Comparison of ENCODE assay signal across 8 cellular contexts in the genomic region with DNA sequence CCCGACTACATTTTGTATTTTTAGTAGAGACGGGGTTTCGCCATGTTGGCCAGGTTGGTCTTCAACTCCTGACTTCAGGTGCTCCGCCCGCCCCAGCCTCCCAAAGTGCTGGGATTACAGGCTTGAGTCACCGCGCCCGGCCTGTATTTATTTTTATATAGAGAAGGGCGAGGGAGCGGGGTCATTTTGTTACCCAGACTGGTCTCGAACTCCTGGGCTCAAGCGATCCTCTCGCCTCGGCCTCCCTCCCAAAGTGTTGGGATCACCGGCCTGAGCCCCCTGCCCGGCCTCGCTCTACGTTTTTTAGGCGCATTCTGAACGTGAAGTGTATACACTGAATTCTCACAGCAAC. TPM values are rescaled to one million over a fixed set of nuclear protein-coding genes. Genes with fewer than 3 reads are reported as not detected.
DNase-seq lines count a peak whose midpoint lies in the region; ATAC-seq and TF ChIP-seq lines count a peak whose summit lies in the region.

No MANE protein-coding gene starts in this region.

- TF ChIP-seq CTCF in VCaP (conservative IDR thresholded peaks at IDR 0.05) (no peak), fibroblast of the aortic adventitia (IDR thresholded peaks at IDR 0.05; ENCODE audit: insufficient read depth, low read length) (no peak), psoas muscle (IDR thresholded peaks at IDR 0.05) (no peak)

- 78 to 89% (median 84%) methylated on average over 20 of the region's 20 CpGs for WGBS in psoas muscle, 3 donors

- ATAC-seq in psoas muscle (no peak), HG03521 (IDR thresholded peaks at IDR 0.05; ENCODE audit: unreplicated experiment) (no peak), HG03095 (IDR thresholded peaks at IDR 0.05; ENCODE audit: unreplicated experiment) (no peak)

- H3K27ac ChIP-seq in VCaP = peak overlapping the region; percentile 93
- H3K27ac ChIP-seq in psoas muscle = peak overlapping the region; percentile 98

- H3K36me3 ChIP-seq in ES-I3 (ENCODE audit: insufficient read depth, low read length) (peaks cover 11% of the 10 kb centered on the region), psoas muscle (ENCODE audit: insufficient read depth in 1 of 2, low read depth in 1 of 2) (peaks cover 0 to 24% of the 10 kb centered on the region in 2 donors)

- H3K4me3 ChIP-seq in fibroblast of the aortic adventitia (ENCODE audit: low read depth, low read length) = peak overlapping the region; percentile 62
- peak overlapping the region; percentile 89 for H3K4me3 ChIP-seq in psoas muscle

- H3K4me1 ChIP-seq in ES-I3 (ENCODE audit: insufficient read depth, low read length) (peaks cover 19% of the 10 kb centered on the region), psoas muscle (peaks cover 32% of the 10 kb centered on the region)

- intact Hi-C loops in psoas muscle (cut with DNase I) = loop anchor here (5.0 to 10.0 kb wide), 4 partner anchors 46 to 151 kb away; a partner anchor contains a TSS

- no peaks in the 10 kb centered on the region for H3K27me3 ChIP-seq in psoas muscle (ENCODE audit: insufficient read depth in 3 of 3, low read length in 2 of 3)

- H3K9ac ChIP-seq in ES-I3 (ENCODE audit: low read depth, low read length) = peak overlapping the region; percentile 97

- DNase-seq in fibroblast of the aortic adventitia (ENCODE audit: low read depth) (no peak), psoas muscle (peak; percentile 23 to 56), iPS-NIHi7 (ENCODE audit: extremely low spot score) (no peak), NCI-H524 (lab: John Stamatoyannopoulos, UW) (no peak)

- H3K9me3 ChIP-seq in ES-I3 (ENCODE audit: control insufficient read depth, insufficient read depth, low read length) (no peaks in the 10 kb centered on the region), psoas muscle (no peaks in the 10 kb centered on the region)

RNA-seq across cellular contexts. Expression of a gene that starts 0.5 kb away (rescaled TPM):
- total RNA-seq in fibroblast of the aortic adventitia (ENCODE audit: low replicate concordance) = 54.7 and 76.9 TPM in 2 replicates
- total RNA-seq in psoas muscle = 10 to 100 TPM; 51.2 to 94.1 (median 62.1) TPM
- polyA plus RNA-seq in psoas muscle = 10 to 100 TPM; 15.1 to 49.8 (median 20.5) TPM

Comparison
In these comparisons a context has a peak if more than half of its experiments do, and no peak if none do; other contexts are left out.
1. DNase-seq: peak in psoas muscle (2 of 2); none in fibroblast of the aortic adventitia (single experiment), iPS-NIHi7 (single experiment) and NCI-H524 (0 of 2).